Comparison of ENCODE assay signal across 30 cellular contexts in the genomic region with DNA sequence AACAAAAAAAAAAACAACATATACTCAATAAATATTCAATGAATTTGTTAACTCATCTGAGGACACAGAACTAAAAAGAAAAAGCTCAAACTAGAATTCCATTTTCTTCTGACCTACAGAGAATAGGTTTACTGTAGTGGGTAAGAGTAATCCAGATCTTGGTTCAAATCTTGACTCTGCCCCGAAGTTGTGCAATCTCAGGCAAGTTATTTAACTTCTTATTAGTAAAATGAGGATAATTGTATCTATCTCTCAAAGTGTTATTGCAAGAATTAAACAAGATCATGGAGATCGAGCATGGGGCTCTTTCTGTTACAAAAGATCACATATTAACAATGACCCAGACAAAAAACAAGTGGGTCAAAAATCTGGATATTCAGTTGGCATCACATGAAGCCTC.
"Had no signal": no experiment of that assay in that cellular context is flagged by ENCODE, and none has a peak within 500 bp of the region (broad histone marks: within the 10 kb centered on the region; RNA-seq: fewer than 3 reads in every experiment).

No MANE protein-coding gene starts in this region.

- H3K27me3 ChIP-seq: colonic mucosa, dorsolateral prefrontal cortex, esophagus muscularis mucosa, esophagus squamous epithelium, foreskin keratinocyte, gastrocnemius medialis, gastroesophageal sphincter, heart left ventricle, heart right ventricle, hepatocyte had no signal

- FAIRE-seq: colon, endometrium, endothelial cell of umbilical vein, frontal cortex had no signal

- ATAC-seq: effector memory CD8-positive, alpha-beta T cell; esophagus mucosa; foreskin keratinocyte; gastrocnemius medialis; gastroesophageal sphincter; heart left ventricle; heart right ventricle had no signal

- H3K9me3 ChIP-seq: colonic mucosa, esophagus muscularis mucosa, esophagus squamous epithelium, gastrocnemius medialis had no signal

- H3K4me3 Mint-ChIP-seq: dendritic cell treated with granulocyte-macrophage colony-stimulating factor and Interleukin-4, amounts not matched to agents 40 ng/mL and 50 ng/mL, for 4 days; effector memory CD8-positive, alpha-beta T cell; endodermal cell had no signal

- H3K36me3 ChIP-seq: colonic mucosa, esophagus muscularis mucosa, esophagus squamous epithelium, gastrocnemius medialis, gastroesophageal sphincter, heart left ventricle, heart right ventricle had no signal

- H3K9me3 Mint-ChIP-seq: effector memory CD8-positive, alpha-beta T cell had no signal

- H3K79me2 ChIP-seq: hepatocyte had no signal

- DNase-seq: colonic mucosa; cortex of kidney; dermis blood vessel endothelial cell; dorsolateral prefrontal cortex; effector CD4-positive, alpha-beta T cell; effector CD8-positive, alpha-beta T cell; effector memory CD4-positive, alpha-beta T cell; effector memory CD8-positive, alpha-beta T cell; endodermal cell; erythroblast; esophagus squamous epithelium; foreskin fibroblast; foreskin keratinocyte; foreskin melanocyte; gastrocnemius medialis; glutamatergic neuron; head of caudate nucleus; heart left ventricle; heart right ventricle had no signal

- H3K4me1 ChIP-seq: colonic mucosa, esophagus muscularis mucosa, esophagus squamous epithelium, gastrocnemius medialis, gastroesophageal sphincter, heart left ventricle, heart right ventricle had no signal

- H3K27ac Mint-ChIP-seq: dendritic cell treated with granulocyte-macrophage colony-stimulating factor and Interleukin-4, amounts not matched to agents 40 ng/mL and 50 ng/mL, for 4 days; effector memory CD8-positive, alpha-beta T cell; endodermal cell had no signal

- H2AFZ ChIP-seq: hepatocyte had no signal

- H3K27ac ChIP-seq: colonic mucosa, coronary artery, dorsolateral prefrontal cortex, epithelial cell of prostate, esophagus muscularis mucosa, esophagus squamous epithelium, foreskin keratinocyte, gastrocnemius medialis, gastroesophageal sphincter, heart left ventricle, heart right ventricle, hepatocyte had no signal

- H3K4me3 ChIP-seq: colonic mucosa, coronary artery, dorsolateral prefrontal cortex, esophagus muscularis mucosa, esophagus squamous epithelium, gastrocnemius medialis, gastroesophageal sphincter, heart left ventricle, heart right ventricle, hepatocyte had no signal

- H3K4me2 ChIP-seq: hepatocyte had no signal

- H3K27me3 Mint-ChIP-seq: dendritic cell treated with granulocyte-macrophage colony-stimulating factor and Interleukin-4, amounts not matched to agents 40 ng/mL and 50 ng/mL, for 4 days; effector memory CD8-positive, alpha-beta T cell had no signal
